In genomic region chr10:52216852-52217251, GRCh38 we compare ENCODE assay signal across 8 cellular contexts.
A peak's percentile ranks its signal among the peaks of the same experiment; 100 is the strongest.
DNase-seq lines count a peak whose midpoint lies in the region; ATAC-seq and TF ChIP-seq lines count a peak whose summit lies in the region.

No MANE protein-coding gene starts in this region.

- ATAC-seq in GM21526 (IDR thresholded peaks at IDR 0.05; ENCODE audit: low FRiP score, unreplicated experiment) = peak; percentile 67

- DNase-seq in DMS53 (lab: John Stamatoyannopoulos, UW) = peak; percentile 62
- DNase-seq in HT-29 (ENCODE audit: low spot score) = peak; percentile 24
- peak; percentile 96 for DNase-seq in choroid plexus epithelial cell (ENCODE audit: low read depth)
- peak; percentile 91 for DNase-seq in skeletal muscle cell (ENCODE audit: low read depth)
- no peak for DNase-seq in NCI-H1092 treated with DMSO at 0.1 percent for 48 hours (lab: John Stamatoyannopoulos, UW)
- DNase-seq in Caco-2 = no peak
- no peak for DNase-seq in activated CD4-positive, alpha-beta memory T cell treated with anti-CD3 and anti-CD28 coated beads for 36 hours

- no peaks in the 10 kb centered on the region for H3K27me3 Mint-ChIP-seq in Caco-2 (ENCODE audit: insufficient read depth, unreplicated experiment)
- no peaks in the 10 kb centered on the region for H3K27me3 Mint-ChIP-seq in activated CD4-positive, alpha-beta memory T cell treated with anti-CD3 and anti-CD28 coated beads for 36 hours

- POLR2A ChIA-PET in Caco-2 (lab: Charles Lee) = no interaction called here
- POLR2A ChIA-PET in activated CD4-positive, alpha-beta memory T cell treated with anti-CD3 and anti-CD28 coated beads for 36 hours (lab: Charles Lee) = no interaction called here

- H3K4me1 ChIP-seq in Caco-2 = peaks cover 14% of the 10 kb centered on the region

- H3K4me3 ChIP-seq in choroid plexus epithelial cell (ENCODE audit: low read depth, low read length) (no peak overlapping the region), skeletal muscle cell (ENCODE audit: low read depth, low read length) (no peak overlapping the region), Caco-2 (ENCODE audit: low read depth, low read length) (no peak overlapping the region)

- H3K9me3 ChIP-seq in Caco-2 = no peaks in the 10 kb centered on the region

- peaks cover 7% of the 10 kb centered on the region for H3K4me1 Mint-ChIP-seq in Caco-2 (ENCODE audit: low read depth, unreplicated experiment)
- H3K4me1 Mint-ChIP-seq in activated CD4-positive, alpha-beta memory T cell treated with anti-CD3 and anti-CD28 coated beads for 36 hours (ENCODE audit: low read depth) = no peaks in the 10 kb centered on the region

- H3K4me3 Mint-ChIP-seq in Caco-2 (ENCODE audit: unreplicated experiment) = no peak overlapping the region
- H3K4me3 Mint-ChIP-seq in activated CD4-positive, alpha-beta memory T cell treated with anti-CD3 and anti-CD28 coated beads for 36 hours = no peak overlapping the region

- TF ChIP-seq CTCF in choroid plexus epithelial cell (conservative IDR thresholded peaks at IDR 0.05; ENCODE audit: low read depth, low read length) = no peak
- TF ChIP-seq CTCF in Caco-2 (IDR thresholded peaks at IDR 0.05; ENCODE audit: insufficient read depth in 1 of 2, low read depth in 1 of 2, low read length in 1 of 2, severe bottlenecking in 1 of 2, unreplicated experiment in 1 of 2) = no peak

- no peaks in the 10 kb centered on the region for H3K36me3 Mint-ChIP-seq in Caco-2 (ENCODE audit: insufficient read depth, unreplicated experiment)
- no peaks in the 10 kb centered on the region for H3K36me3 Mint-ChIP-seq in activated CD4-positive, alpha-beta memory T cell treated with anti-CD3 and anti-CD28 coated beads for 36 hours

- intact Hi-C loops in Caco-2 (cut with micrococcal nuclease; ENCODE audit: unreplicated experiment) = loop anchor here (5.0 to 10.0 kb wide), 5 partner anchors 170 to 1205 kb away; no protein-coding TSS in a partner anchor
- intact Hi-C loops in activated CD4-positive, alpha-beta memory T cell treated with anti-CD3 and anti-CD28 coated beads for 36 hours (cut with micrococcal nuclease) = loop anchor here (5.0 kb wide), 1 partner anchor 255 kb away; no protein-coding TSS in a partner anchor

- no TSS peak for BruUV-seq in Caco-2 (replicated peaks; lab: Mats Ljungman, UMichigan)

- H3K27ac Mint-ChIP-seq in Caco-2 (ENCODE audit: unreplicated experiment) = no peak overlapping the region
- no peak overlapping the region for H3K27ac Mint-ChIP-seq in activated CD4-positive, alpha-beta memory T cell treated with anti-CD3 and anti-CD28 coated beads for 36 hours

- no peaks in the 10 kb centered on the region for H3K9me3 Mint-ChIP-seq in Caco-2 (ENCODE audit: unreplicated experiment)
- no peaks in the 10 kb centered on the region for H3K9me3 Mint-ChIP-seq in activated CD4-positive, alpha-beta memory T cell treated with anti-CD3 and anti-CD28 coated beads for 36 hours

- CTCF ChIA-PET in Caco-2 (lab: Charles Lee) = interaction anchor here (0.6 to 1.1 kb wide), 2 partner anchors 68 to 150 kb away, joined by 3 to 9 read pairs; no protein-coding TSS in a partner anchor
- CTCF ChIA-PET in activated CD4-positive, alpha-beta memory T cell treated with anti-CD3 and anti-CD28 coated beads for 36 hours (lab: Charles Lee) = interaction anchor here (0.9 to 3.0 kb wide), 7 partner anchors 9 to 1227 kb away, joined by 3 to 12 read pairs (median 3); no protein-coding TSS in a partner anchor

- H3K36me3 ChIP-seq in Caco-2 (ENCODE audit: control insufficient read depth, insufficient read depth, low read length) = no peaks in the 10 kb centered on the region

- H3K27me3 ChIP-seq in Caco-2 (replicated peaks; ENCODE audit: control insufficient read depth, insufficient read depth, low read length) = no peaks in the 10 kb centered on the region

Comparison
In these comparisons a context has a peak if more than half of its experiments do, and no peak if none do; other contexts are left out.
1. DNase-seq: peak in DMS53 (single experiment), HT-29 (single experiment), choroid plexus epithelial cell (single experiment) and skeletal muscle cell (single experiment); none in NCI-H1092 treated with DMSO at 0.1 percent for 48 hours (single experiment), Caco-2 (0 of 2) and activated CD4-positive, alpha-beta memory T cell treated with anti-CD3 and anti-CD28 coated beads for 36 hours (single experiment).